Comparison of ENCODE assay signal across 8 cellular contexts in genomic region chr5:61409568-61409967, GRCh38.
DNase-seq lines count a peak whose midpoint lies in the region; ATAC-seq and TF ChIP-seq lines count a peak whose summit lies in the region.

No MANE protein-coding gene starts in this region.

- DNase-seq in GM04504 (ENCODE audit: low read depth) (peak; percentile 80), SW 1271 (lab: John Stamatoyannopoulos, UW) (peak; percentile 70 to 85), glomerular endothelial cell (ENCODE audit: extremely low read depth, low read depth, low spot score) (peak; percentile 67), GM10266 (ENCODE audit: extremely low spot score) (no peak), colonic mucosa (no peak)

- no peaks in the 10 kb centered on the region for H3K9me3 ChIP-seq in skeletal muscle tissue (ENCODE audit: control insufficient read depth in 3 of 3, low read length in 3 of 3)
- no peaks in the 10 kb centered on the region for H3K9me3 ChIP-seq in colonic mucosa

- H3K9ac ChIP-seq in skeletal muscle tissue (ENCODE audit: low read depth in 1 of 3, low read length in 3 of 3) (peak overlapping the region in 1 of 3 donors; percentile 30), colonic mucosa (ENCODE audit: low read depth in 2 of 2, low read length in 2 of 2) (no peak overlapping the region)

- no peak for TF ChIP-seq CTCF in GM10266 (IDR thresholded peaks at IDR 0.05; ENCODE audit: control insufficient read depth, insufficient read depth, low read depth, missing control alignments)
- no peak for TF ChIP-seq CTCF in colonic mucosa (IDR thresholded peaks at IDR 0.05)

- H3K4me1 ChIP-seq in skeletal muscle tissue (ENCODE audit: control insufficient read depth in 3 of 3, insufficient read depth in 3 of 3, low read length in 3 of 3) (peaks cover 4 to 14% (median 5%) of the 10 kb centered on the region in 3 donors), colonic mucosa (no peaks in the 10 kb centered on the region)

- H3K36me3 ChIP-seq in skeletal muscle tissue (ENCODE audit: control insufficient read depth in 3 of 3, insufficient read depth in 3 of 3, low read length in 3 of 3) = no peaks in the 10 kb centered on the region
- H3K36me3 ChIP-seq in colonic mucosa = no peaks in the 10 kb centered on the region

- H3K27me3 ChIP-seq in skeletal muscle tissue (ENCODE audit: control insufficient read depth in 3 of 3, insufficient read depth in 3 of 3, low read length in 3 of 3) (no peaks in the 10 kb centered on the region), colonic mucosa (no peaks in the 10 kb centered on the region)

- H3K4me3 ChIP-seq in skeletal muscle tissue (ENCODE audit: low read length in 3 of 3) (peak overlapping the region in 1 of 3 donors; percentile 1), colonic mucosa (no peak overlapping the region)

- ATAC-seq in GM21576 (IDR thresholded peaks at IDR 0.05; ENCODE audit: unreplicated experiment) (no peak), GM21367 (IDR thresholded peaks at IDR 0.05; ENCODE audit: unreplicated experiment) (no peak)

- intact Hi-C loops in colonic mucosa (cut with DNase I) = no loop called here

- H3K27ac ChIP-seq in skeletal muscle tissue (ENCODE audit: low read depth, low read length) (peak overlapping the region; percentile 33), colonic mucosa (no peak overlapping the region)

Comparison
In these comparisons a context has a peak if more than half of its experiments do, and no peak if none do; other contexts are left out.
1. DNase-seq: peak in GM04504 (single experiment), SW 1271 (2 of 2) and glomerular endothelial cell (single experiment); none in GM10266 (single experiment) and colonic mucosa (single experiment).